Comparison of ENCODE assay signal across 8 cellular contexts in the genomic region with DNA sequence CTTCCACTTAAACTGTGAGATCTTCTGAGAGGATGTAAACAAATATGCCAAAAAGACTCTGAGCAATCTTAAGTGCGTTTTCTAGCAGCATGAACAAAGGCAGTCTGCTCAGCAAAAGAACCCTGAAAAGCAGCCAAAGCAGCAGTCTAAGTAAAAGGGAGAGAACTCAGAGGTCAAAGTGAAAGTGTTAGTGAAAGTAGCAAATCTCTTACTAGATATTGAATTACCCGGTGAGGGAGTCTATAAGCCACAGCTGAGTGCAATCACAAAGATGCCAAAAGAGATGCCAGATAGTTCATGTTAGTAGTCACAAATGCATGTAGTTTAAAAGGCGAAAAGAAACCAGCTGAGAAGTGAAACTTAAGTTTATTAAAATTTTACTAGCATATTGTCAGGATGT. TPM values are rescaled to one million over a fixed set of nuclear protein-coding genes. Genes with fewer than 3 reads are reported as not detected.
A peak's percentile ranks its signal among the peaks of the same experiment; 100 is the strongest.
DNase-seq lines count a peak whose midpoint lies in the region; ATAC-seq and TF ChIP-seq lines count a peak whose summit lies in the region.

No MANE protein-coding gene starts in this region.

- ATAC-seq in GM18498 (IDR thresholded peaks at IDR 0.05; ENCODE audit: unreplicated experiment) (peak; percentile 100), GM21447 (IDR thresholded peaks at IDR 0.05; ENCODE audit: unreplicated experiment) (peak; percentile 99), HG03565 (IDR thresholded peaks at IDR 0.05; ENCODE audit: unreplicated experiment) (peak; percentile 99)

- H3K4me3 ChIP-seq in fibroblast of villous mesenchyme (ENCODE audit: low read depth, low read length), result no peak overlapping the region

- no peak for TF ChIP-seq CTCF in fibroblast of villous mesenchyme (IDR thresholded peaks at IDR 0.05; ENCODE audit: insufficient read depth, low read depth, low read length)

- DNase-seq in fibroblast of villous mesenchyme (ENCODE audit: low read depth), result peak; percentile 22
- no peak for DNase-seq in anterior cingulate cortex (lab: John Stamatoyannopoulos, UW)
- no peak for DNase-seq in stimulated activated CD4-positive, alpha-beta T cell treated with anti-CD3 and anti-CD28 coated beads, Interleukin-15, amount 100 ng/mL, for 24 hours
- no peak for DNase-seq in RKO (ENCODE audit: low spot score)
- no peak for DNase-seq in occipital lobe (lab: John Stamatoyannopoulos, UW)

RNA-seq across cellular contexts. Expression of gene GNRHR, which starts 7.9 kb away (rescaled TPM):
- total RNA-seq in fibroblast of villous mesenchyme, result under 0.01 TPM in 1 of 2 replicates, not detected in the other
- not detected for total RNA-seq in occipital lobe
